ENCODE assay signal across 1 cellular context in the genomic region with DNA sequence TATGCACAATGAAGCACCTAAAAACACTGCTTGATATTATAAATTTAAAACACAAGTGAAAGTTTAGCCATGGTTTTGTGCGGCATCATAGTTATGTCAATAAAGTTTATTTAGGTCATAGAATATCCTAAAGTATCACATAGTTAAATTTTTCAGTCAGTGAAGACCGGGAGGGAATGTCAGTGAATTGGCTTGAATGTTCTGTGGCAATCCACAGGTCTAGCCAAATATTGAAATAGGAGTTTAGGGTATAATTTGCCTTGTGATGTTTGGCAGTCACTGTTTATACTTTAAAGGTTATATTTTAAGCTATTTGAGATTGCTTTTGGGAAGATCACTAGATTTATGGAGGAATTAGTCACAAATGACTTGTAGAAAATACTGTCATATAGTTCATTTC.
TF ChIP-seq lines count a peak whose summit lies in the region.

No MANE protein-coding gene starts in this region.

TF ChIP-seq in IMR-90, 13 proteins besides CTCF, POLR2A, EP300 and RAD21 (continued from another document):
- TF ChIP-seq, protein P1, sequence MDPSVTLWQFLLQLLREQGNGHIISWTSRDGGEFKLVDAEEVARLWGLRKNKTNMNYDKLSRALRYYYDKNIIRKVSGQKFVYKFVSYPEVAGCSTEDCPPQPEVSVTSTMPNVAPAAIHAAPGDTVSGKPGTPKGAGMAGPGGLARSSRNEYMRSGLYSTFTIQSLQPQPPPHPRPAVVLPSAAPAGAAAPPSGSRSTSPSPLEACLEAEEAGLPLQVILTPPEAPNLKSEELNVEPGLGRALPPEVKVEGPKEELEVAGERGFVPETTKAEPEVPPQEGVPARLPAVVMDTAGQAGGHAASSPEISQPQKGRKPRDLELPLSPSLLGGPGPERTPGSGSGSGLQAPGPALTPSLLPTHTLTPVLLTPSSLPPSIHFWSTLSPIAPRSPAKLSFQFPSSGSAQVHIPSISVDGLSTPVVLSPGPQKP (IDR thresholded peaks at IDR 0.05; ENCODE audit: borderline replicate concordance, low read depth, low read length) = no peak
- no peak for TF ChIP-seq BHLHE40 (IDR thresholded peaks at IDR 0.05; ENCODE audit: low read depth, low read length)
- TF ChIP-seq, protein P2, sequence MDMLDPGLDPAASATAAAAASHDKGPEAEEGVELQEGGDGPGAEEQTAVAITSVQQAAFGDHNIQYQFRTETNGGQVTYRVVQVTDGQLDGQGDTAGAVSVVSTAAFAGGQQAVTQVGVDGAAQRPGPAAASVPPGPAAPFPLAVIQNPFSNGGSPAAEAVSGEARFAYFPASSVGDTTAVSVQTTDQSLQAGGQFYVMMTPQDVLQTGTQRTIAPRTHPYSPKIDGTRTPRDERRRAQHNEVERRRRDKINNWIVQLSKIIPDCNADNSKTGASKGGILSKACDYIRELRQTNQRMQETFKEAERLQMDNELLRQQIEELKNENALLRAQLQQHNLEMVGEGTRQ (IDR thresholded peaks at IDR 0.05; ENCODE audit: low read depth, low read length) = no peak
- no peak for TF ChIP-seq FOS (IDR thresholded peaks at IDR 0.05; ENCODE audit: low read depth, low read length)
- no peak for TF ChIP-seq MAZ (IDR thresholded peaks at IDR 0.05; ENCODE audit: borderline replicate concordance, low read depth, low read length)
- no peak for TF ChIP-seq RCOR1 (IDR thresholded peaks at IDR 0.05; ENCODE audit: insufficient replicate concordance, low read length)
TF ChIP-seq in IMR-90: peak in this region for 0.
